In the genomic region with DNA sequence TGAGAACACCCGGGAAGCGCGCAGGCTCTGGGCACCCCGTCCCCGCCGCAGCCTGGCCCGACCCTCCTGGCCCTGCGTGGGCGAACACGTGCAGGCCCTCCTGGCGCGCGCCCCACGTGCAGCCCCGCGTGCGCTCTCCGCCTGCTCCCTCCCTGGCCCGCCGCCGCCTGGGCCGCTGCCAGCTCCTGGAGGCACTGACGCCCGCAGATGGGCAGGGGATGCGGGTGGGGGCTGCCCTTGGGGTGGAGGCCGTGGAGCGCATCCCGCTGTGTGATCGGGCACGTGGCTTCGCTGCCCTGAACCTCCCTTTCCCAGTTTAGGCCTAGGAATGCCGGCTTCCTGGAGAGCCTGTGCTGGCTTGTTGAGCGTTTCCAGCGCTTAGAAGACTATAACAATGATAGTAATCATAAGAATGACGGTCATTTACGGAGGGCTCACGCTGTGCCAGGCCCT, we compare ENCODE assay signal across 12 cellular contexts.
DNase-seq lines count a peak whose midpoint lies in the region; ATAC-seq and TF ChIP-seq lines count a peak whose summit lies in the region.
"Had no signal": no experiment of that assay in that cellular context is flagged by ENCODE, and none has a peak within 500 bp of the region (broad histone marks: within the 10 kb centered on the region; RNA-seq: fewer than 3 reads in every experiment).

No MANE protein-coding gene starts in this region.

- H3K23ac ChIP-seq in IMR-90 (ENCODE audit: low read depth, low read length): no peak overlapping the region

- no peak overlapping the region for H3K56ac ChIP-seq in IMR-90 (ENCODE audit: extremely low read depth, insufficient read depth, low read length)

- CTCF ChIA-PET in IMR-90 (lab: Yijun Ruan, JAX): no interaction called here
- CTCF ChIA-PET in activated CD4-positive, alpha-beta T cell treated with anti-CD3 and anti-CD28 coated beads, Interleukin-2, amount 10 ng/mL, durations not matched to agents 7 days and 5 days (lab: Charles Lee): no interaction called here

- no peak overlapping the region for H4K91ac ChIP-seq in IMR-90 (ENCODE audit: insufficient read depth, low read depth, low read length)

- H3K27ac Mint-ChIP-seq in activated CD4-positive, alpha-beta T cell treated with anti-CD3 and anti-CD28 coated beads, Interleukin-2, amount 10 ng/mL, durations not matched to agents 7 days and 5 days: no peak overlapping the region

- DNase-seq in IMR-90 (no peak), astrocyte of the spinal cord (ENCODE audit: low read depth, low spot score) (peak; percentile 13), hypothalamus (lab: John Stamatoyannopoulos, UW) (peak in 36 of 51 donors; percentile 1 to 78 (median 32)), retina (peak; percentile 77)
- DNase-seq in activated CD4-positive, alpha-beta T cell treated with anti-CD3 and anti-CD28 coated beads, Interleukin-2, amount 10 ng/mL, durations not matched to agents 7 days and 5 days: no peak
- no peak for DNase-seq in activated CD8-positive, alpha-beta memory T cell treated with anti-CD3 and anti-CD28 coated beads, Interleukin-2, amount 50 U/mL, for 4 hours
- DNase-seq: naive B cell, NCI-H82, WERI-Rb-1 had no signal

- H3K36me3 Mint-ChIP-seq in activated CD4-positive, alpha-beta T cell treated with anti-CD3 and anti-CD28 coated beads, Interleukin-2, amount 10 ng/mL, durations not matched to agents 7 days and 5 days (ENCODE audit: low read depth): no peaks in the 10 kb centered on the region
- H3K36me3 Mint-ChIP-seq: naive B cell had no signal

- no peak overlapping the region for H2BK5ac ChIP-seq in IMR-90 (ENCODE audit: low read depth, low read length, poor library complexity, severe bottlenecking)

- POLR2A ChIA-PET in IMR-90 (lab: Charles Lee; ENCODE audit: unreplicated experiment): no interaction called here
- POLR2A ChIA-PET in activated CD4-positive, alpha-beta T cell treated with anti-CD3 and anti-CD28 coated beads, Interleukin-2, amount 10 ng/mL, durations not matched to agents 7 days and 5 days (lab: Charles Lee): no interaction called here

- H2AK5ac ChIP-seq in IMR-90 (ENCODE audit: low read depth, low read length): no peak overlapping the region

- H3K4me3 ChIP-seq in IMR-90 (ENCODE audit: insufficient read depth, low read depth, low read length) (no peak overlapping the region), astrocyte of the spinal cord (ENCODE audit: low read depth, low read length) (no peak overlapping the region)
- H3K4me3 ChIP-seq: BLaER1 had no signal

- H2BK15ac ChIP-seq in IMR-90 (ENCODE audit: low read depth, low read length): no peak overlapping the region

- H3K4me3 Mint-ChIP-seq in activated CD4-positive, alpha-beta T cell treated with anti-CD3 and anti-CD28 coated beads, Interleukin-2, amount 10 ng/mL, durations not matched to agents 7 days and 5 days: no peak overlapping the region

- H3K9me3 Mint-ChIP-seq in activated CD4-positive, alpha-beta T cell treated with anti-CD3 and anti-CD28 coated beads, Interleukin-2, amount 10 ng/mL, durations not matched to agents 7 days and 5 days: no peaks in the 10 kb centered on the region

- no peak overlapping the region for H2BK120ac ChIP-seq in IMR-90 (ENCODE audit: low read depth, low read length)

- H3K9ac ChIP-seq in IMR-90 (ENCODE audit: low read depth, low read length): no peak overlapping the region
- H3K9ac ChIP-seq: BLaER1 had no signal

- H4K20me1 ChIP-seq in IMR-90 (ENCODE audit: insufficient read depth, low read length): no peaks in the 10 kb centered on the region

- H2AK9ac ChIP-seq in IMR-90 (replicated peaks; ENCODE audit: low read depth, low read length, poor library complexity): no peak overlapping the region

- no peak overlapping the region for H2BK20ac ChIP-seq in IMR-90 (ENCODE audit: low read depth, low read length)

- peaks cover 12% of the 10 kb centered on the region for H3K27me3 ChIP-seq in IMR-90 (ENCODE audit: control insufficient read depth, insufficient read depth, low read length)

- no peak overlapping the region for H4K8ac ChIP-seq in IMR-90 (ENCODE audit: low read depth in 2 of 2, low read length in 2 of 2)

- no peaks in the 10 kb centered on the region; the same call in 1 of the 2 replicates for H3K9me1 ChIP-seq in IMR-90 (ENCODE audit: insufficient read depth, low read length)

- no peak overlapping the region for H3K4me2 ChIP-seq in IMR-90 (ENCODE audit: low read depth, low read length)
- H3K4me2 ChIP-seq: BLaER1 had no signal

- H3K36me3 ChIP-seq in IMR-90 (ENCODE audit: control insufficient read depth, insufficient read depth, low read length): no peaks in the 10 kb centered on the region
- H3K36me3 ChIP-seq: BLaER1, WERI-Rb-1 had no signal

- ATAC-seq in IMR-90 (ENCODE audit: low read depth) (no peak), HG02759 (IDR thresholded peaks at IDR 0.05; ENCODE audit: unreplicated experiment) (no peak), GM21515 (IDR thresholded peaks at IDR 0.05; ENCODE audit: unreplicated experiment) (no peak)

- H3K27ac ChIP-seq in IMR-90 (ENCODE audit: insufficient read depth, low read length): no peak overlapping the region
- H3K27ac ChIP-seq: BLaER1, WERI-Rb-1 had no signal

- H3K18ac ChIP-seq in IMR-90 (ENCODE audit: low read depth, low read length): no peak overlapping the region

- no peak overlapping the region for H3K4ac ChIP-seq in IMR-90 (ENCODE audit: low read depth, low read length)

- TF ChIP-seq RAD21 in IMR-90 (IDR thresholded peaks at IDR 0.05; ENCODE audit: low read length): no peak

- no peak overlapping the region for H4K5ac ChIP-seq in IMR-90 (ENCODE audit: low read depth, low read length)

- no peak overlapping the region for H3K14ac ChIP-seq in IMR-90 (replicated peaks; ENCODE audit: low read depth, low read length)

- no peaks in the 10 kb centered on the region for H3K79me1 ChIP-seq in IMR-90 (ENCODE audit: low read depth in 1 of 2, low read length in 2 of 2)

- TF ChIP-seq CTCF in IMR-90 (conservative IDR thresholded peaks at IDR 0.05; ENCODE audit: low read depth, low read length) (no peak), astrocyte of the spinal cord (IDR thresholded peaks at IDR 0.05; ENCODE audit: low read depth, low read length) (no peak)

- WGBS in IMR-90 (ENCODE audit: extremely low coverage in 2 of 2, insufficient read length in 1 of 2), 2 experiments: 34% methylated on average over 10 of the region's 37 CpGs; no CpG with 5 or more reads in 1 of the 2 experiments

- TF ChIP-seq POLR2A in IMR-90 (IDR thresholded peaks at IDR 0.05; ENCODE audit: low read depth, low read length): no peak

- peaks cover 7% of the 10 kb centered on the region for H3K27me3 Mint-ChIP-seq in activated CD4-positive, alpha-beta T cell treated with anti-CD3 and anti-CD28 coated beads, Interleukin-2, amount 10 ng/mL, durations not matched to agents 7 days and 5 days

- peaks cover 9% of the 10 kb centered on the region for H3K4me1 Mint-ChIP-seq in activated CD4-positive, alpha-beta T cell treated with anti-CD3 and anti-CD28 coated beads, Interleukin-2, amount 10 ng/mL, durations not matched to agents 7 days and 5 days
- H3K4me1 Mint-ChIP-seq: naive B cell had no signal

- H3K9me3 ChIP-seq in IMR-90 (ENCODE audit: control insufficient read depth, insufficient read depth, low read length): no peaks in the 10 kb centered on the region

- intact Hi-C loops in IMR-90 (cut with micrococcal nuclease): no loop called here

- H2AFZ ChIP-seq in IMR-90 (replicated peaks; ENCODE audit: low read length, poor library complexity): no peak overlapping the region

- H3K4me1 ChIP-seq in IMR-90 (ENCODE audit: control insufficient read depth, insufficient read depth, low read length): peaks cover 2% of the 10 kb centered on the region; the same call in 1 of the 2 replicates

- no TSS peak for BruUV-seq in IMR-90 (replicated peaks; lab: Mats Ljungman, UMichigan)

- dilution Hi-C loops in IMR-90 (cut with HindIII; ENCODE audit: low sequenced_read_pairs, unreplicated experiment): no loop called here

- in situ Hi-C loops in IMR-90 (cut with MboI; ENCODE audit: low sequenced_read_pairs): no loop called here
- in situ Hi-C loops in astrocyte of the spinal cord (cut with HindIII; ENCODE audit: low sequenced_read_pairs): no loop called here

TF ChIP-seq in IMR-90, 13 proteins besides CTCF, POLR2A, EP300 and RAD21:
- TF ChIP-seq MAZ (IDR thresholded peaks at IDR 0.05; ENCODE audit: borderline replicate concordance, low read depth, low read length): no peak
- 0 out of 2 replicates have a peak, but pooled peaks have one; percentile 26 for TF ChIP-seq BHLHE40 (IDR thresholded peaks at IDR 0.05; ENCODE audit: low read depth, low read length)

Comparison
In these comparisons a context has a peak if more than half of its experiments do, and no peak if none do; other contexts are left out.
1. DNase-seq: peak in astrocyte of the spinal cord (single experiment), hypothalamus (36 of 51) and retina (single experiment); none in IMR-90 (single experiment), activated CD4-positive, alpha-beta T cell treated with anti-CD3 and anti-CD28 coated beads, Interleukin-2, amount 10 ng/mL, durations not matched to agents 7 days and 5 days (single experiment) and activated CD8-positive, alpha-beta memory T cell treated with anti-CD3 and anti-CD28 coated beads, Interleukin-2, amount 50 U/mL, for 4 hours (single experiment).